In genomic region chr10:80223031-80223419, GRCh38 we compare ENCODE assay signal across 7 cellular contexts. TPM values are rescaled to one million over a fixed set of nuclear protein-coding genes. Genes with fewer than 3 reads are reported as not detected.
DNase-seq lines count a peak whose midpoint lies in the region; ATAC-seq and TF ChIP-seq lines count a peak whose summit lies in the region.
"Not testable (repeated sequence)": the region's sequence is repeated elsewhere in the genome, so short reads cannot be mapped to it uniquely, and the experiment has no call there.

No MANE protein-coding gene starts in this region.

- not testable (repeated sequence) for H3K27ac ChIP-seq in C4-2B; HCT116 (ENCODE audit: low read depth, low read length); PC-3 (ENCODE audit: low read length); RWPE1

- TF ChIP-seq RAD21 in HCT116 (IDR thresholded peaks at IDR 0.05; ENCODE audit: low read depth): not testable (repeated sequence)

- H3K27me3 Mint-ChIP-seq in T-helper 17 cell: peaks cover 18% of the 10 kb centered on the region
- H3K27me3 Mint-ChIP-seq in effector memory CD8-positive, alpha-beta T cell: peaks cover 6 to 14% of the 10 kb centered on the region in 2 donors
- not testable (repeated sequence) for H3K27me3 Mint-ChIP-seq in naive B cell

- not testable (repeated sequence) for H3K9me2 ChIP-seq in HCT116 (ENCODE audit: insufficient read depth); PC-3 (replicated peaks; ENCODE audit: low read length)

- not testable (repeated sequence) for H2AFZ ChIP-seq in HCT116 (ENCODE audit: low read depth, low read length, poor library complexity, severe bottlenecking); PC-3 (ENCODE audit: low read length)

- H3K27ac Mint-ChIP-seq in T-helper 17 cell; effector memory CD8-positive, alpha-beta T cell; naive B cell: not testable (repeated sequence)

- not testable (repeated sequence) for H3K4me1 ChIP-seq in HCT116 (ENCODE audit: control insufficient read depth in 1 of 2, insufficient read depth in 2 of 2, low read length in 2 of 2); PC-3 (ENCODE audit: insufficient read depth, low read length)

- not testable (repeated sequence) for H3F3A ChIP-seq in PC-3 (ENCODE audit: low read length, unreplicated experiment)

- H3K4me2 ChIP-seq in HCT116 (ENCODE audit: low read length); PC-3 (ENCODE audit: low read length): not testable (repeated sequence)

- TF ChIP-seq POLR2A in HCT116 (IDR thresholded peaks at IDR 0.05; ENCODE audit: borderline replicate concordance, extremely low read depth, insufficient read depth, insufficient read length): not testable (repeated sequence)

- POLR2A ChIA-PET in HCT116 (lab: Charles Lee) (interaction anchor here (1.0 kb wide), 1 partner anchor 79 kb away, joined by 3 read pairs; no protein-coding TSS in a partner anchor), PC-3 (lab: Charles Lee; ENCODE audit: unreplicated experiment) (interaction anchor here (0.6 to 1.0 kb wide), 4 partner anchors 15 to 68 kb away, joined by 3 to 12 read pairs (median 4); no protein-coding TSS in a partner anchor)
- POLR2A ChIA-PET in RWPE1 (lab: Yijun Ruan, JAX; ENCODE audit: low non-redundant PET): not testable (repeated sequence)

- RAD21 ChIA-PET in HCT116 (lab: Charles Lee; ENCODE audit: low non-redundant PET in 1 of 2, low total read pairs in 2 of 2, uncharacterized antibody in 2 of 2, unreplicated experiment in 2 of 2): interaction anchor here (0.7 to 2.2 kb wide), 4 partner anchors 58 to 79 kb away, joined by 3 to 20 read pairs (median 7); no protein-coding TSS in a partner anchor

- CTCF ChIA-PET in HCT116 (lab: Charles Lee) (interaction anchor here (0.9 to 2.4 kb wide), 7 partner anchors 58 to 176 kb away, joined by 3 to 61 read pairs (median 5); no protein-coding TSS in a partner anchor), PC-3 (lab: Charles Lee) (interaction anchor here (0.6 to 3.7 kb wide), 11 partner anchors 10 to 848 kb away, joined by 3 to 120 read pairs (median 5); no protein-coding TSS in a partner anchor), RWPE1 (lab: Yijun Ruan, JAX) (interaction anchor here (0.6 to 2.4 kb wide), 16 partner anchors 15 to 176 kb away, joined by 3 to 68 read pairs (median 4); no protein-coding TSS in a partner anchor)

- not testable (repeated sequence) for H3K9me3 Mint-ChIP-seq in effector memory CD8-positive, alpha-beta T cell; naive B cell

- not testable (repeated sequence) for H3K36me3 ChIP-seq in HCT116 (ENCODE audit: control insufficient read depth in 1 of 2, insufficient read depth in 2 of 2, low read length in 2 of 2); PC-3 (ENCODE audit: low read depth, low read length)

- not testable (repeated sequence) for H3K36me3 Mint-ChIP-seq in T-helper 17 cell (ENCODE audit: low read depth); effector memory CD8-positive, alpha-beta T cell (ENCODE audit: insufficient read depth); naive B cell

- H3K4me1 Mint-ChIP-seq in T-helper 17 cell; effector memory CD8-positive, alpha-beta T cell (ENCODE audit: low read depth in 2 of 2); naive B cell: not testable (repeated sequence)

- ATAC-seq in HCT116 (peak; percentile 20; the same call in 1 of the 2 replicates), PC-3 (peak; percentile 3; the same call in 1 of the 2 replicates), T-helper 17 cell (peak; percentile 18), naive B cell (ENCODE audit: low read depth in 2 of 2) (peak; percentile 16 to 35)
- peak; percentile 12 for ATAC-seq in effector memory CD8-positive, alpha-beta T cell (replicated peaks)

- peak; percentile 26 for TF ChIP-seq CTCF in C4-2B (conservative IDR thresholded peaks at IDR 0.05)
- not testable (repeated sequence) for TF ChIP-seq CTCF in HCT116 (IDR thresholded peaks at IDR 0.05 in 2 of 3, conservative IDR thresholded peaks at IDR 0.05 in 1 of 3; ENCODE audit: borderline replicate concordance in 1 of 3, insufficient read depth in 1 of 3, low read depth in 2 of 3, low read length in 2 of 3); PC-3 (conservative IDR thresholded peaks at IDR 0.05; ENCODE audit: low read depth, low read length)
- TF ChIP-seq CTCF in RWPE1 (conservative IDR thresholded peaks at IDR 0.05; ENCODE audit: low read depth): 0 out of 2 replicates have a peak, but pooled peaks have one; percentile 5

- not testable (repeated sequence) for BruUV-seq in HCT116 (replicated peaks; lab: Mats Ljungman, UMichigan); PC-3 (replicated peaks; lab: Mats Ljungman, UMichigan)

- intact Hi-C loops in HCT116 (cut with micrococcal nuclease): loop anchor here (10.0 kb wide), 1 partner anchor 168 kb away; no protein-coding TSS in a partner anchor
- intact Hi-C loops in PC-3 (cut with micrococcal nuclease): not testable (repeated sequence)

- H3K27me3 ChIP-seq in HCT116 (ENCODE audit: insufficient read depth, low read length); PC-3 (ENCODE audit: low read length): not testable (repeated sequence)

- not testable (repeated sequence) for H4K20me1 ChIP-seq in HCT116 (ENCODE audit: insufficient read depth); PC-3 (ENCODE audit: low read length)

- not testable (repeated sequence) for H3K4me3 Mint-ChIP-seq in T-helper 17 cell; effector memory CD8-positive, alpha-beta T cell; naive B cell

- not testable (repeated sequence) for H3K9me3 ChIP-seq in HCT116 (ENCODE audit: control insufficient read depth in 1 of 2, insufficient read depth in 1 of 2, low read depth in 1 of 2, low read length in 2 of 2); PC-3 (ENCODE audit: low read length); T-helper 17 cell (ENCODE audit: control insufficient read depth, low read length, poor library complexity, severe bottlenecking)

- H3K4me3 ChIP-seq in HCT116 (replicated peaks in 1 of 2; ENCODE audit: low read depth in 1 of 2, low read length in 2 of 2); PC-3 (ENCODE audit: low read length): not testable (repeated sequence)

- not testable (repeated sequence) for H3K79me2 ChIP-seq in HCT116 (ENCODE audit: insufficient read depth, low read length); PC-3 (ENCODE audit: low read length)

- DNase-seq in HCT116 (ENCODE audit: low read depth, low spot score); PC-3; RWPE1 (ENCODE audit: low spot score); T-helper 17 cell; effector memory CD8-positive, alpha-beta T cell; naive B cell: not testable (repeated sequence)

- not testable (repeated sequence) for H3K9ac ChIP-seq in HCT116 (ENCODE audit: low read length); PC-3 (ENCODE audit: low read length)

RNA-seq across cellular contexts. Expression of gene ANXA11, which starts 17.7 kb away (rescaled TPM):
- total RNA-seq in HCT116 (2021; ENCODE audit: unreplicated experiment): 181 TPM
- polyA plus RNA-seq in HCT116 (2012): 242 and 336 TPM in 2 replicates
- total RNA-seq in PC-3 (2014; rRNA removed): 434 and 520 TPM in 2 replicates
- 100 to 1,000 TPM; 199 to 209 TPM for total RNA-seq in T-helper 17 cell
- polyA plus RNA-seq in naive B cell (ENCODE audit: low read depth in 6 of 6): 100 to 1,000 TPM; 146 to 167 (median 157) TPM
